ENCODE assay signal across 1 cellular context in genomic region chr2:187504312-187504921, GRCh38.
TF ChIP-seq lines count a peak whose summit lies in the region.

No MANE protein-coding gene starts in this region.

TF ChIP-seq in HCT116, 20 proteins besides CTCF, POLR2A, EP300 and RAD21 (continued from another document):
- TF ChIP-seq EGR1 (IDR thresholded peaks at IDR 0.05; ENCODE audit: low read depth) (no peak), JUND (IDR thresholded peaks at IDR 0.05) (no peak), POLR2AphosphoS5 (IDR thresholded peaks at IDR 0.05; ENCODE audit: low read depth, low read length) (no peak), YY1 (IDR thresholded peaks at IDR 0.05; ENCODE audit: extremely low read depth, insufficient replicate concordance, low read depth, low read length) (no peak), ZBTB33 (IDR thresholded peaks at IDR 0.05; ENCODE audit: extremely low read depth, insufficient replicate concordance, low read length) (no peak)
TF ChIP-seq in HCT116: peak in this region for 0.
